32 cellular contexts compared by ENCODE assay signal in genomic region chr22:43887391-43887790, GRCh38. TPM values are rescaled to one million over a fixed set of nuclear protein-coding genes. Genes with fewer than 3 reads are reported as not detected.
"Had no signal": no experiment of that assay in that cellular context is flagged by ENCODE, and none has a peak within 500 bp of the region (broad histone marks: within the 10 kb centered on the region; RNA-seq: fewer than 3 reads in every experiment).

No MANE protein-coding gene starts in this region.

- DNase-seq: activated CD4-positive, alpha-beta memory T cell treated with anti-CD3 and anti-CD28 coated beads for 36 hours; activated CD4-positive, alpha-beta T cell treated with anti-CD3 and anti-CD28 coated beads for 36 hours; activated CD4-positive, alpha-beta T cell treated with anti-CD3 and anti-CD28 coated beads, Interleukin-2, amount 50 U/mL, for 1 hour; activated CD8-positive, alpha-beta memory T cell treated with anti-CD3 and anti-CD28 coated beads, Interleukin-2, amount 50 U/mL, for 48 hours; activated naive CD4-positive, alpha-beta T cell treated with anti-CD3 and anti-CD28 coated beads, Interleukin-2, amount 10 ng/mL, durations not matched to agents 7 days and 5 days; activated naive CD8-positive, alpha-beta T cell treated with anti-CD3 and anti-CD28 coated beads, Interleukin-2, amount 50 U/mL, for 24 hours; activated T-cell treated with anti-CD3 and anti-CD28 coated beads, Interleukin-2, amount 50 U/mL, for 48 hours; anterior cingulate cortex; brain microvascular endothelial cell; Kasumi-1; KG1; MG63; MV-4-11; NCI-H1092; NCI-H146; NCI-H187; NCI-H2029 treated with DMSO at 0.1 percent for 48 hours; NCI-H2107; NCI-H2171; NCI-H510A; NCI-H526; NCI-H748 treated with DMSO at 0.1 percent for 48 hours; NK-92 treated with Interleukin-12 subunit alpha and Interleukin-12 subunit beta, amount 100 ng/mL, for 24 hours; PC-9; Right ventricle myocardium superior; T1000 had no signal

- H3K27ac ChIP-seq: brain microvascular endothelial cell, cardiac muscle cell, PC-9, RWPE1, SK-N-MC had no signal

- H3K4me3 ChIP-seq: cardiac muscle cell, MG63, PC-9, SK-N-MC had no signal

- H3K4me2 ChIP-seq: PC-9 had no signal

- H2AFZ ChIP-seq: PC-9 had no signal

- FAIRE-seq: RCC 7860 had no signal

- H3K36me3 ChIP-seq: brain microvascular endothelial cell, cardiac muscle cell, MG63 had no signal

RNA-seq across cellular contexts. Expression of gene PNPLA5, which starts 4.4 kb away (rescaled TPM):
- total RNA-seq: activated CD4-positive, alpha-beta memory T cell treated with anti-CD3 and anti-CD28 coated beads for 36 hours; activated CD4-positive, alpha-beta T cell treated with anti-CD3 and anti-CD28 coated beads for 36 hours; cardiac muscle cell; PC-9; Right ventricle myocardium superior; T-helper 1 cell treated with Interleukin-12 subunit alpha and Interleukin-12 subunit beta and Interleukin-4 antibody, amounts not matched to agents 30 ng/mL and 1 ng/mL, for 36 hours; T-helper 2 cell treated with Interferon-gamma antibody and Interleukin-4, amounts not matched to agents 100 ng/mL and 5 ng/mL, for 36 hours had no signal
- polyA plus RNA-seq: cardiac muscle cell had no signal

RNA-seq across cellular contexts. Expression of gene SULT4A1, which starts 25.1 kb away (rescaled TPM):
- total RNA-seq: activated CD4-positive, alpha-beta memory T cell treated with anti-CD3 and anti-CD28 coated beads for 36 hours; T-helper 1 cell treated with Interleukin-12 subunit alpha and Interleukin-12 subunit beta and Interleukin-4 antibody, amounts not matched to agents 30 ng/mL and 1 ng/mL, for 36 hours; T-helper 2 cell treated with Interferon-gamma antibody and Interleukin-4, amounts not matched to agents 100 ng/mL and 5 ng/mL, for 36 hours had no signal
